ENCODE assay signal across 7 cellular contexts in genomic region chr12:38389581-38389980, GRCh38.
"Had no signal": no experiment of that assay in that cellular context is flagged by ENCODE, and none has a peak within 500 bp of the region (broad histone marks: within the 10 kb centered on the region; RNA-seq: fewer than 3 reads in every experiment).

No MANE protein-coding gene starts in this region.

- H3K4me2 ChIP-seq: GM23338 had no signal

- H3K27ac ChIP-seq: HL-60 had no signal

- DNase-seq: H9, HCEC 1CT, IMR-90, KG1 had no signal

- ATAC-seq: GM23338, K562 had no signal

- H2AFZ ChIP-seq: GM23338 had no signal

- H3K4me3 ChIP-seq: GM23338, K562 had no signal
